8 cellular contexts compared by ENCODE assay signal in the genomic region with DNA sequence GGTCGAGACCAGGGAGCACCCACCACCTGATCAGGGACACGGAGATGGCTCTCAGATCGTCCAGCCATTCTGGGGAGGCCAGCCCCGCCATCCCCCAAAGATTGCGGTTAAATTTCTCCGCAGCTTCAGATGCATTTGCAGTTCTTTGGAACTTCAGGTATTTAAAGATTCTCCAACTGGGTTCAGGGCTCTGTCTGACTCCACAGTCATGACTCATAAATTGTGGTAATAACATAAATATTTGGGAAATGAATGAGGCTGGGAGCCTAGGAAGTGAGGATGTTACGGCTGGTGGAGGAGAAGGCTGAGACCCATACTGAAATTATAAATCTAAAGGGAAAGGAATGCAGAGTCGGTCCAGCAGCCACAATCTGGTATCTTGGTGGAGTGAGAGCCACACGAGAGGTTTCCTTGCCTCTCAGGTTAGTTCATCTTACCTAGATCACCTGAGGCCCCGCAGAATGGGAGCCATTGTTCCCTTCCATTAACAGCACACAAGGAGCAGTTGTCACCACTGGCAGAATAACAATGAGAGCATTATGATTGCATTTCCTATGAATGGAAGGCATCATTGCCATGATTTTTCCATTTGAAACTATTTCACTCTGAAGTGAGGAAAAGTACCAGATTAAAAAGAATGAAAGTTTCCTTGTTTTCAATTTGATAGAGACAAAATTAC. TPM values are rescaled to one million over a fixed set of nuclear protein-coding genes. Genes with fewer than 3 reads are reported as not detected.
DNase-seq lines count a peak whose midpoint lies in the region; ATAC-seq and TF ChIP-seq lines count a peak whose summit lies in the region.

No MANE protein-coding gene starts in this region.

- peak overlapping the region; percentile 62 for H3K4me3 Mint-ChIP-seq in HFFc6

- no peak for TF ChIP-seq CTCF in HFFc6 (IDR thresholded peaks at IDR 0.05)
- TF ChIP-seq CTCF in fibroblast of villous mesenchyme (IDR thresholded peaks at IDR 0.05; ENCODE audit: insufficient read depth, low read depth, low read length), result no peak

- intact Hi-C loops in right cardiac atrium (cut with DNase I), result no loop called here
- intact Hi-C loops in Right ventricle myocardium superior (cut with DNase I), result no loop called here

- H3K9me3 ChIP-seq in right cardiac atrium (ENCODE audit: control insufficient read depth, low read length), result no peaks in the 10 kb centered on the region

- H3K4me3 ChIP-seq in fibroblast of villous mesenchyme (ENCODE audit: low read depth, low read length) (no peak overlapping the region), skin epidermis (no peak overlapping the region), right cardiac atrium (ENCODE audit: low read length) (no peak overlapping the region)

- ATAC-seq in SK-N-SH treated with all-trans-retinoic acid at 6 μM for 48 hours (peak; percentile 94), right cardiac atrium (no peak), Right ventricle myocardium superior (ENCODE audit: poor library complexity) (no peak), GM19324 (IDR thresholded peaks at IDR 0.05; ENCODE audit: low FRiP score, unreplicated experiment) (no peak)

- no peaks in the 10 kb centered on the region for H3K36me3 Mint-ChIP-seq in HFFc6 (ENCODE audit: low read depth)

- no peaks in the 10 kb centered on the region for H3K27me3 ChIP-seq in right cardiac atrium (ENCODE audit: control insufficient read depth, insufficient read depth)

- no peaks in the 10 kb centered on the region for H3K4me1 ChIP-seq in right cardiac atrium (ENCODE audit: control insufficient read depth, insufficient read depth, low read length)

- WGBS in right cardiac atrium, result 64% methylated on average over 10 of the region's 10 CpGs

- DNase-seq in HFFc6 (peak; percentile 97), fibroblast of villous mesenchyme (ENCODE audit: low read depth) (peak; percentile 92), right cardiac atrium (no peak), Right ventricle myocardium superior (no peak)
- no peak for DNase-seq in stimulated activated CD4-positive, alpha-beta T cell treated with anti-CD3 and anti-CD28 coated beads, Interleukin-1b, Interleukin-23, amount 100 ng/mL, for 48 hours

- peaks cover 34% of the 10 kb centered on the region for H3K4me1 Mint-ChIP-seq in HFFc6 (ENCODE audit: low read depth)

- H3K27me3 Mint-ChIP-seq in HFFc6 (ENCODE audit: insufficient read depth), result no peaks in the 10 kb centered on the region; the same call in 1 of the 2 replicates

- H3K9me3 Mint-ChIP-seq in HFFc6, result no peaks in the 10 kb centered on the region

- H3K27ac ChIP-seq in skin epidermis (peak overlapping the region in 16 of 21 experiments; percentile 9 to 75 (median 56)), right cardiac atrium (ENCODE audit: low read length) (no peak overlapping the region)

- peak overlapping the region; percentile 93 for H3K27ac Mint-ChIP-seq in HFFc6

TF ChIP-seq in SK-N-SH treated with all-trans-retinoic acid at 6 μM for 48 hours, 23 proteins besides CTCF, POLR2A, EP300 and RAD21:
- TF ChIP-seq ISL1 (CRISPR knock-in tag; IDR thresholded peaks at IDR 0.05) (peak; percentile 51), BACH2 (CRISPR knock-in tag; IDR thresholded peaks at IDR 0.05; ENCODE audit: borderline replicate concordance) (no peak), PPARA (CRISPR knock-in tag; IDR thresholded peaks at IDR 0.05; ENCODE audit: borderline replicate concordance) (no peak), ZNF8 (CRISPR knock-in tag; IDR thresholded peaks at IDR 0.05) (no peak), ZFP3 (CRISPR knock-in tag; IDR thresholded peaks at IDR 0.05) (no peak), ARNTL (CRISPR knock-in tag; IDR thresholded peaks at IDR 0.05; ENCODE audit: borderline replicate concordance, low read depth) (no peak), ZC3H10 (CRISPR knock-in tag; IDR thresholded peaks at IDR 0.05) (no peak; the same call in 1 of the 2 replicates), OSR1 (CRISPR knock-in tag; IDR thresholded peaks at IDR 0.05) (no peak)
- TF ChIP-seq, protein P1, sequence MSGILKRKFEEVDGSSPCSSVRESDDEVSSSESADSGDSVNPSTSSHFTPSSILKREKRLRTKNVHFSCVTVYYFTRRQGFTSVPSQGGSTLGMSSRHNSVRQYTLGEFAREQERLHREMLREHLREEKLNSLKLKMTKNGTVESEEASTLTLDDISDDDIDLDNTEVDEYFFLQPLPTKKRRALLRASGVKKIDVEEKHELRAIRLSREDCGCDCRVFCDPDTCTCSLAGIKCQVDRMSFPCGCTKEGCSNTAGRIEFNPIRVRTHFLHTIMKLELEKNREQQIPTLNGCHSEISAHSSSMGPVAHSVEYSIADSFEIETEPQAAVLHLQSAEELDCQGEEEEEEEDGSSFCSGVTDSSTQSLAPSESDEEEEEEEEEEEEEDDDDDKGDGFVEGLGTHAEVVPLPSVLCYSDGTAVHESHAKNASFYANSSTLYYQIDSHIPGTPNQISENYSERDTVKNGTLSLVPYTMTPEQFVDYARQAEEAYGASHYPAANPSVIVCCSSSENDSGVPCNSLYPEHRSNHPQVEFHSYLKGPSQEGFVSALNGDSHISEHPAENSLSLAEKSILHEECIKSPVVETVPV (CRISPR knock-in tag; IDR thresholded peaks at IDR 0.05), result no peak
- TF ChIP-seq, protein P2, sequence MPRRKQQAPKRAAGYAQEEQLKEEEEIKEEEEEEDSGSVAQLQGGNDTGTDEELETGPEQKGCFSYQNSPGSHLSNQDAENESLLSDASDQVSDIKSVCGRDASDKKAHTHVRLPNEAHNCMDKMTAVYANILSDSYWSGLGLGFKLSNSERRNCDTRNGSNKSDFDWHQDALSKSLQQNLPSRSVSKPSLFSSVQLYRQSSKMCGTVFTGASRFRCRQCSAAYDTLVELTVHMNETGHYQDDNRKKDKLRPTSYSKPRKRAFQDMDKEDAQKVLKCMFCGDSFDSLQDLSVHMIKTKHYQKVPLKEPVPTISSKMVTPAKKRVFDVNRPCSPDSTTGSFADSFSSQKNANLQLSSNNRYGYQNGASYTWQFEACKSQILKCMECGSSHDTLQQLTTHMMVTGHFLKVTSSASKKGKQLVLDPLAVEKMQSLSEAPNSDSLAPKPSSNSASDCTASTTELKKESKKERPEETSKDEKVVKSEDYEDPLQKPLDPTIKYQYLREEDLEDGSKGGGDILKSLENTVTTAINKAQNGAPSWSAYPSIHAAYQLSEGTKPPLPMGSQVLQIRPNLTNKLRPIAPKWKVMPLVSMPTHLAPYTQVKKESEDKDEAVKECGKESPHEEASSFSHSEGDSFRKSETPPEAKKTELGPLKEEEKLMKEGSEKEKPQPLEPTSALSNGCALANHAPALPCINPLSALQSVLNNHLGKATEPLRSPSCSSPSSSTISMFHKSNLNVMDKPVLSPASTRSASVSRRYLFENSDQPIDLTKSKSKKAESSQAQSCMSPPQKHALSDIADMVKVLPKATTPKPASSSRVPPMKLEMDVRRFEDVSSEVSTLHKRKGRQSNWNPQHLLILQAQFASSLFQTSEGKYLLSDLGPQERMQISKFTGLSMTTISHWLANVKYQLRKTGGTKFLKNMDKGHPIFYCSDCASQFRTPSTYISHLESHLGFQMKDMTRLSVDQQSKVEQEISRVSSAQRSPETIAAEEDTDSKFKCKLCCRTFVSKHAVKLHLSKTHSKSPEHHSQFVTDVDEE (CRISPR knock-in tag; IDR thresholded peaks at IDR 0.05), result no peak
- TF ChIP-seq, protein P3, sequence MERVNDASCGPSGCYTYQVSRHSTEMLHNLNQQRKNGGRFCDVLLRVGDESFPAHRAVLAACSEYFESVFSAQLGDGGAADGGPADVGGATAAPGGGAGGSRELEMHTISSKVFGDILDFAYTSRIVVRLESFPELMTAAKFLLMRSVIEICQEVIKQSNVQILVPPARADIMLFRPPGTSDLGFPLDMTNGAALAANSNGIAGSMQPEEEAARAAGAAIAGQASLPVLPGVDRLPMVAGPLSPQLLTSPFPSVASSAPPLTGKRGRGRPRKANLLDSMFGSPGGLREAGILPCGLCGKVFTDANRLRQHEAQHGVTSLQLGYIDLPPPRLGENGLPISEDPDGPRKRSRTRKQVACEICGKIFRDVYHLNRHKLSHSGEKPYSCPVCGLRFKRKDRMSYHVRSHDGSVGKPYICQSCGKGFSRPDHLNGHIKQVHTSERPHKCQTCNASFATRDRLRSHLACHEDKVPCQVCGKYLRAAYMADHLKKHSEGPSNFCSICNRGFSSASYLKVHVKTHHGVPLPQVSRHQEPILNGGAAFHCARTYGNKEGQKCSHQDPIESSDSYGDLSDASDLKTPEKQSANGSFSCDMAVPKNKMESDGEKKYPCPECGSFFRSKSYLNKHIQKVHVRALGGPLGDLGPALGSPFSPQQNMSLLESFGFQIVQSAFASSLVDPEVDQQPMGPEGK (CRISPR knock-in tag; IDR thresholded peaks at IDR 0.05; ENCODE audit: borderline replicate concordance), result peak; percentile 97; the same call in 1 of the 2 replicates

RNA-seq across cellular contexts. Expression of a gene that starts 26.7 kb away (rescaled TPM):
- 100 to 1,000 TPM; 135 to 204 (median 163) TPM for total RNA-seq in HFFc6 (2021; fragmentation: NEBNext Ultra II Directional; extraction: Animal tissue kit (Norgen Biotek cat#: 25700))
- total RNA-seq in fibroblast of villous mesenchyme (97.3 and 123 TPM in 2 replicates), right cardiac atrium (100 to 1,000 TPM; 154 to 183 (median 172) TPM), Right ventricle myocardium superior (191 TPM)
- 154 TPM for polyA plus RNA-seq in right cardiac atrium

Comparison
In these comparisons a context has a peak if more than half of its experiments do, and no peak if none do; other contexts are left out.
1. DNase-seq: peak in HFFc6 (single experiment) and fibroblast of villous mesenchyme (single experiment); none in right cardiac atrium (0 of 3), Right ventricle myocardium superior (single experiment) and stimulated activated CD4-positive, alpha-beta T cell treated with anti-CD3 and anti-CD28 coated beads, Interleukin-1b, Interleukin-23, amount 100 ng/mL, for 48 hours (single experiment).